In genomic region chr13:31951215-31951678, GRCh38 we compare ENCODE assay signal across 8 cellular contexts.
DNase-seq lines count a peak whose midpoint lies in the region; ATAC-seq and TF ChIP-seq lines count a peak whose summit lies in the region.

No MANE protein-coding gene starts in this region.

- H3K9ac ChIP-seq in OCI-LY3 (ENCODE audit: low read length), result peak overlapping the region; percentile 1; the same call in 1 of the 2 replicates

- H3K27ac ChIP-seq in OCI-LY3 (ENCODE audit: low read length) (peak overlapping the region; percentile 65), heart left ventricle (peak overlapping the region in 8 of 12 donors; percentile 1 to 64 (median 33)), transverse colon (no peak overlapping the region), brain microvascular endothelial cell (no peak overlapping the region)

- H3K4me1 ChIP-seq in OCI-LY3 (ENCODE audit: low read length) (peaks cover 57% of the 10 kb centered on the region), heart left ventricle (peaks cover 0 to 36% (median 9%) of the 10 kb centered on the region in 12 donors), transverse colon (no peaks in the 10 kb centered on the region)

- H3K9me3 ChIP-seq in OCI-LY3 (ENCODE audit: insufficient read depth, low read length) (no peaks in the 10 kb centered on the region), heart left ventricle (no peaks in the 10 kb centered on the region), transverse colon (no peaks in the 10 kb centered on the region)

- H3K4me3 ChIP-seq in AG10803 (ENCODE audit: low read length) (no peak overlapping the region), OCI-LY3 (ENCODE audit: low read length) (no peak overlapping the region; the same call in 1 of the 2 replicates), heart left ventricle (no peak overlapping the region), transverse colon (no peak overlapping the region), brain microvascular endothelial cell (ENCODE audit: low read depth, low read length) (no peak overlapping the region)

- no peak for TF ChIP-seq CTCF in AG10803 (conservative IDR thresholded peaks at IDR 0.05; ENCODE audit: low read length)
- no peak for TF ChIP-seq CTCF in OCI-LY3 (IDR thresholded peaks at IDR 0.05; ENCODE audit: low read depth, low read length)
- no peak for TF ChIP-seq CTCF in heart left ventricle (IDR thresholded peaks at IDR 0.05)
- TF ChIP-seq CTCF in transverse colon (IDR thresholded peaks at IDR 0.05), result no peak
- no peak for TF ChIP-seq CTCF in brain microvascular endothelial cell (IDR thresholded peaks at IDR 0.05; ENCODE audit: low read depth, low read length, missing control alignments)

- no peak for TF ChIP-seq POLR2A in heart left ventricle (IDR thresholded peaks at IDR 0.05)
- TF ChIP-seq POLR2A in transverse colon (IDR thresholded peaks at IDR 0.05), result no peak

- 8 to 30% (median 20%) methylated on average over 3 of the region's 3 CpGs for WGBS in heart left ventricle, 4 donors
- 17% methylated on average over 3 of the region's 3 CpGs; no CpG with 5 or more reads in 1 of the 2 donors for WGBS in transverse colon (ENCODE audit: low coverage in 1 of 2), 2 donors

- H3K27me3 ChIP-seq in OCI-LY3 (ENCODE audit: low read depth, low read length) (no peaks in the 10 kb centered on the region), heart left ventricle (no peaks in the 10 kb centered on the region), transverse colon (no peaks in the 10 kb centered on the region), brain microvascular endothelial cell (replicated peaks) (no peaks in the 10 kb centered on the region)

- DNase-seq in AG10803 (ENCODE audit: low read depth) (peak; percentile 74), heart left ventricle (peak; percentile 49 to 87 (median 69)), transverse colon (peak; percentile 48), brain microvascular endothelial cell (no peak), NCI-H128 (lab: John Stamatoyannopoulos, UW; ENCODE audit: unreplicated experiment) (no peak)

- in situ Hi-C loops in transverse colon (cut with MboI; ENCODE audit: low pct_ligation_motif_present in 1 of 4, low pct_unique_long_range_greater_than_20kb in 1 of 4, low sequenced_read_pairs in 3 of 4) (no loop called here), brain microvascular endothelial cell (cut with HindIII; ENCODE audit: low pct_ligation_motif_present, low sequenced_read_pairs) (no loop called here)

- H3K79me2 ChIP-seq in OCI-LY3 (ENCODE audit: low read length), result no peaks in the 10 kb centered on the region

- ATAC-seq in GM18870 (IDR thresholded peaks at IDR 0.05; ENCODE audit: unreplicated experiment), result peak; percentile 93
- peak; percentile 89 for ATAC-seq in HG02981 (IDR thresholded peaks at IDR 0.05; ENCODE audit: unreplicated experiment)
- ATAC-seq in heart left ventricle, result peak; percentile 49 to 94 (median 88)

- H3K36me3 ChIP-seq in OCI-LY3 (replicated peaks; ENCODE audit: low read depth, low read length), result no peaks in the 10 kb centered on the region
- peaks cover 0 to 69% (median 22%) of the 10 kb centered on the region in 9 donors for H3K36me3 ChIP-seq in heart left ventricle
- no peaks in the 10 kb centered on the region for H3K36me3 ChIP-seq in transverse colon
- no peaks in the 10 kb centered on the region for H3K36me3 ChIP-seq in brain microvascular endothelial cell (replicated peaks)

- intact Hi-C loops in heart left ventricle (cut with DNase I) (no loop called here), transverse colon (cut with DNase I; ENCODE audit: low total_unique reads) (no loop called here)

- H3K4me2 ChIP-seq in OCI-LY3 (ENCODE audit: low read length), result peak overlapping the region; percentile 46

- no peak for TF ChIP-seq EP300 in transverse colon (IDR thresholded peaks at IDR 0.05; ENCODE audit: low read depth)

- peak overlapping the region; percentile 95 for H2AFZ ChIP-seq in OCI-LY3 (ENCODE audit: low read depth, low read length)

- H4K20me1 ChIP-seq in OCI-LY3 (ENCODE audit: insufficient read depth, low read length), result no peaks in the 10 kb centered on the region

Comparison
In these comparisons a context has a peak if more than half of its experiments do, and no peak if none do; other contexts are left out.
1. DNase-seq: peak in AG10803 (single experiment), heart left ventricle (5 of 5) and transverse colon (single experiment); none in brain microvascular endothelial cell (single experiment) and NCI-H128 (single experiment).
2. H3K27ac ChIP-seq: peak in OCI-LY3 (single experiment) and heart left ventricle (8 of 12); none in transverse colon (0 of 4) and brain microvascular endothelial cell (single experiment).
3. Peak in every context shown above with its lines, with median percentiles within 50 percentile points of each other: ATAC-seq.